Comparison of ENCODE assay signal across 8 cellular contexts in genomic region chr4:18689308-18689915, GRCh38.
A peak's percentile ranks its signal among the peaks of the same experiment; 100 is the strongest.
DNase-seq lines count a peak whose midpoint lies in the region; ATAC-seq and TF ChIP-seq lines count a peak whose summit lies in the region.

No MANE protein-coding gene starts in this region.

- peaks cover 11% of the 10 kb centered on the region for H3K9me3 Mint-ChIP-seq in Caco-2 (ENCODE audit: unreplicated experiment)
- no peaks in the 10 kb centered on the region for H3K9me3 Mint-ChIP-seq in brain

- intact Hi-C loops in Caco-2 (cut with micrococcal nuclease; ENCODE audit: unreplicated experiment): loop anchor here (1.0 to 5.0 kb wide), 3 partner anchors 245 to 1559 kb away; no protein-coding TSS in a partner anchor

- H3K27me3 ChIP-seq in Caco-2 (replicated peaks; ENCODE audit: control insufficient read depth, insufficient read depth, low read length): no peaks in the 10 kb centered on the region
- no peaks in the 10 kb centered on the region for H3K27me3 ChIP-seq in RWPE2 (ENCODE audit: insufficient read depth, poor library complexity, severe bottlenecking)

- H3K36me3 Mint-ChIP-seq in Caco-2 (ENCODE audit: insufficient read depth, unreplicated experiment) (no peaks in the 10 kb centered on the region), brain (no peaks in the 10 kb centered on the region)

- ATAC-seq in GM18907 (IDR thresholded peaks at IDR 0.05; ENCODE audit: unreplicated experiment) (peak; percentile 76), RWPE2 (ENCODE audit: low read depth) (no peak), GM19023 (IDR thresholded peaks at IDR 0.05; ENCODE audit: unreplicated experiment) (no peak)

- no peak overlapping the region for H3K27ac Mint-ChIP-seq in Caco-2 (ENCODE audit: unreplicated experiment)
- no peak overlapping the region for H3K27ac Mint-ChIP-seq in brain

- H3K4me1 ChIP-seq in Caco-2 (peaks cover 42% of the 10 kb centered on the region), RWPE2 (ENCODE audit: insufficient read depth, poor library complexity, severe bottlenecking) (no peaks in the 10 kb centered on the region)

- no TSS peak for BruUV-seq in Caco-2 (replicated peaks; lab: Mats Ljungman, UMichigan)

- DNase-seq in Caco-2: peak; percentile 46 to 67
- DNase-seq in HS-5 (ENCODE audit: low read depth): peak; percentile 39
- no peak for DNase-seq in RWPE2 (ENCODE audit: low spot score)
- peak; percentile 92 for DNase-seq in inferior parietal cortex (ENCODE audit: extremely low spot score)
- peak; percentile 36 to 46 for DNase-seq in stimulated activated CD4-positive, alpha-beta T cell treated with anti-CD3 and anti-CD28 coated beads, Interleukin-2, amount 100 ng/mL, for 24 hours

- H3K27me3 Mint-ChIP-seq in Caco-2 (ENCODE audit: insufficient read depth, unreplicated experiment) (no peaks in the 10 kb centered on the region), brain (no peaks in the 10 kb centered on the region)

- CTCF ChIA-PET in Caco-2 (lab: Charles Lee): no interaction called here

- H3K36me3 ChIP-seq in Caco-2 (ENCODE audit: control insufficient read depth, insufficient read depth, low read length) (no peaks in the 10 kb centered on the region), RWPE2 (ENCODE audit: low read depth) (no peaks in the 10 kb centered on the region)

- H3K4me3 Mint-ChIP-seq in Caco-2 (ENCODE audit: unreplicated experiment) (peak overlapping the region; percentile 3), brain (no peak overlapping the region)

- H3K4me3 ChIP-seq in Caco-2 (ENCODE audit: low read depth, low read length): no peak overlapping the region
- no peak overlapping the region for H3K4me3 ChIP-seq in RWPE2 (ENCODE audit: severe bottlenecking)

- H3K9me3 ChIP-seq in Caco-2 (no peaks in the 10 kb centered on the region), RWPE2 (ENCODE audit: severe bottlenecking) (no peaks in the 10 kb centered on the region)

- POLR2A ChIA-PET in Caco-2 (lab: Charles Lee): no interaction called here

- H3K4me1 Mint-ChIP-seq in Caco-2 (ENCODE audit: low read depth, unreplicated experiment) (peaks cover 42% of the 10 kb centered on the region), brain (peaks cover 30% of the 10 kb centered on the region)

- no peak overlapping the region for H3K27ac ChIP-seq in RWPE2 (ENCODE audit: poor library complexity, severe bottlenecking)

- TF ChIP-seq CTCF in Caco-2 (IDR thresholded peaks at IDR 0.05; ENCODE audit: insufficient read depth in 1 of 2, low read depth in 1 of 2, low read length in 1 of 2, severe bottlenecking in 1 of 2, unreplicated experiment in 1 of 2) (peak; percentile 72 to 80), RWPE2 (IDR thresholded peaks at IDR 0.05; ENCODE audit: poor library complexity, severe bottlenecking) (peak; percentile 91), brain (conservative IDR thresholded peaks at IDR 0.05) (peak; percentile 91 to 93)
